Comparison of ENCODE assay signal across 16 cellular contexts in the genomic region with DNA sequence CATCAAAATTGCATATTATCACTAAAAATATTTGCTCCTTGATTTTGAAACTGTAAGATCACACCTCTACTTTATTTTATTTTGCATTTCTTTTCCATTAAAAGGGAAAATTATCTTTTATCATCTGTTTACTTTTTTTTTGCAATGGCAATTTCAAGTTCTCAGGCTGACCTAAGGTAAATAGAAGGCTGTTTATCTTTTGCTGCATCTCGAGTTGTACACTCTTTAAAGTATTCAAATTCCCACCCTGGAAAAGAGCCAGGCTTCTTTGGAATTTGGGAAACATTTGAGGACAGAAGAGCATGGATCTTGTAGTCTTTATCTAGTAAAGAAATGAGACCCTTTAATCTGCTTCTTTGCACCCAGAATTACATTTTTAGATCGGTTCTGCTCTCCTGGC.
A peak's percentile ranks its signal among the peaks of the same experiment; 100 is the strongest.
DNase-seq lines count a peak whose midpoint lies in the region; TF ChIP-seq lines count a peak whose summit lies in the region.
"Had no signal": no experiment of that assay in that cellular context is flagged by ENCODE, and none has a peak within 500 bp of the region (broad histone marks: within the 10 kb centered on the region; RNA-seq: fewer than 3 reads in every experiment).

No MANE protein-coding gene starts in this region.

- H3K4me3 ChIP-seq in LNCaP clone FGC (ENCODE audit: low read depth, low read length), result no peak overlapping the region
- H3K4me3 ChIP-seq in adipocyte (ENCODE audit: low read length), result no peak overlapping the region
- H3K4me3 ChIP-seq: BLaER1 treated with 17β-estradiol and CSF1 and Interleukin-3, amounts not matched to agents 10 nM and 100 nM; GM23248; HAP-1; K562 had no signal

- peaks cover 26% of the 10 kb centered on the region for H3K4me1 ChIP-seq in adipocyte (ENCODE audit: control insufficient read depth, insufficient read depth, low read length)
- H3K4me1 ChIP-seq: BLaER1 treated with 17β-estradiol and CSF1 and Interleukin-3, amounts not matched to agents 10 nM and 100 nM; HAP-1 had no signal

- no peaks in the 10 kb centered on the region for H3K27me3 ChIP-seq in adipocyte (replicated peaks; ENCODE audit: control insufficient read depth, insufficient read depth, low read length)
- H3K27me3 ChIP-seq: BLaER1 treated with 17β-estradiol and CSF1 and Interleukin-3, amounts not matched to agents 10 nM and 100 nM had no signal

- no peaks in the 10 kb centered on the region for H3K9me3 ChIP-seq in adipocyte (ENCODE audit: control insufficient read depth, low read length)
- H3K9me3 ChIP-seq: BLaER1 treated with 17β-estradiol and CSF1 and Interleukin-3, amounts not matched to agents 10 nM and 100 nM; HAP-1 had no signal

- DNase-seq in DMS79 treated with DMSO at 0.1 percent for 48 hours (lab: John Stamatoyannopoulos, UW) (peak; percentile 14), DMS79 (lab: John Stamatoyannopoulos, UW) (no peak), SIG-M5 treated with dmso at 0.1 percent for 504 hours (lab: John Stamatoyannopoulos, UW; ENCODE audit: unreplicated experiment) (peak; percentile 3), SIG-M5 (lab: John Stamatoyannopoulos, UW) (no peak), LNCaP clone FGC (ENCODE audit: low read depth) (peak; percentile 64), adipocyte (ENCODE audit: low read depth) (peak; percentile 23), NOMO-1 treated with DMSO at 0.1 percent for 48 hours (lab: John Stamatoyannopoulos, UW; ENCODE audit: unreplicated experiment) (no peak)
- no peak for DNase-seq in stimulated activated CD4-positive, alpha-beta T cell treated with anti-CD3 and anti-CD28 coated beads, Interleukin-15, amount 100 ng/mL, for 24 hours
- DNase-seq: 8988T; Calu3; CD8-positive, alpha-beta T cell; GM23248; IMR-90 had no signal

- no peak overlapping the region for H3K9ac ChIP-seq in adipocyte (ENCODE audit: low read length)
- H3K9ac ChIP-seq: BLaER1 treated with 17β-estradiol and CSF1 and Interleukin-3, amounts not matched to agents 10 nM and 100 nM; GM23248 had no signal

- no peaks in the 10 kb centered on the region for H3K36me3 ChIP-seq in adipocyte (ENCODE audit: control insufficient read depth, insufficient read depth, low read length, severe bottlenecking)
- H3K36me3 ChIP-seq: BLaER1 treated with 17β-estradiol and CSF1 and Interleukin-3, amounts not matched to agents 10 nM and 100 nM; HAP-1 had no signal

- no peak for TF ChIP-seq CTCF in LNCaP clone FGC (IDR thresholded peaks at IDR 0.05; ENCODE audit: control insufficient read depth, extremely low read depth, insufficient read depth)

Comparison
In these comparisons a context has a peak if more than half of its experiments do, and no peak if none do; other contexts are left out.
1. DNase-seq: peak in DMS79 treated with DMSO at 0.1 percent for 48 hours (single experiment), SIG-M5 treated with dmso at 0.1 percent for 504 hours (single experiment), LNCaP clone FGC (single experiment) and adipocyte (single experiment); none in DMS79 (single experiment), SIG-M5 (single experiment), stimulated activated CD4-positive, alpha-beta T cell treated with anti-CD3 and anti-CD28 coated beads, Interleukin-15, amount 100 ng/mL, for 24 hours (single experiment) and NOMO-1 treated with DMSO at 0.1 percent for 48 hours (single experiment).